In genomic region chr5:175025046-175025445, GRCh38 we compare ENCODE assay signal across 25 cellular contexts.
"Had no signal": no experiment of that assay in that cellular context is flagged by ENCODE, and none has a peak within 500 bp of the region (broad histone marks: within the 10 kb centered on the region; RNA-seq: fewer than 3 reads in every experiment).

No MANE protein-coding gene starts in this region.

- H3K27ac ChIP-seq: cardiac muscle cell, hepatocyte, left lung, stomach, suprapubic skin, transverse colon, WERI-Rb-1 had no signal

- H3K4me1 ChIP-seq: ascending aorta, left lung, suprapubic skin, transverse colon had no signal

- H3K27me3 ChIP-seq: ascending aorta, cardiac muscle cell, hepatocyte, left lung, stomach, suprapubic skin, transverse colon had no signal

- H2AFZ ChIP-seq: hepatocyte had no signal

- H3K79me2 ChIP-seq: hepatocyte had no signal

- H3K36me3 ChIP-seq: ascending aorta, cardiac muscle cell, left lung, stomach, suprapubic skin, transverse colon, WERI-Rb-1 had no signal

- H3K4me3 ChIP-seq: ascending aorta, cardiac muscle cell, hepatocyte, left lung, lung, smooth muscle cell, stomach, suprapubic skin, transverse colon had no signal

- ATAC-seq: activated naive CD4-positive, alpha-beta T cell treated with anti-CD3 and anti-CD28 coated beads, Interleukin-2, amount 50 U/mL, for 72 hours; activated T-helper 17 cell treated with anti-CD3 and anti-CD28 coated beads, Interleukin-2, amount 50 U/mL, for 72 hours; left lung; sciatic nerve; stimulated activated memory B cell treated with anti-CD40 and anti-IgM and Interleukin-4, amounts not matched to agents 10 μg/mL and 1 μg/mL and 100 μg/mL, for 72 hours had no signal

- DNase-seq: activated CD4-positive, alpha-beta T cell treated with anti-CD3 and anti-CD28 coated beads, Interleukin-2, amount 50 U/mL, for 1 hour; activated CD4-positive, CD25-positive, alpha-beta regulatory T cell treated with anti-CD3 and anti-CD28 coated beads, Interleukin-2, amount 50 U/mL, for 72 hours; activated CD8-positive, alpha-beta memory T cell treated with anti-CD3 and anti-CD28 coated beads, Interleukin-2, amount 50 U/mL, for 4 hours; activated T-cell treated with anti-CD3 and anti-CD28 coated beads, Interleukin-2, amount 50 U/mL, for 24 hours; dermis blood vessel endothelial cell; effector memory CD4-positive, alpha-beta T cell; glutamatergic neuron; kidney glomerular epithelial cell; left lung; naive B cell; occipital lobe; stimulated activated CD4-positive, alpha-beta T cell treated with anti-CD3 and anti-CD28 coated beads, Interleukin-15, amount 100 ng/mL, for 24 hours; stomach; transverse colon; WERI-Rb-1 had no signal

- H3K9me3 ChIP-seq: suprapubic skin, transverse colon had no signal

- H3K4me2 ChIP-seq: hepatocyte, smooth muscle cell had no signal
